In genomic region chr1:27400963-27401341, GRCh38 we compare ENCODE assay signal across 24 cellular contexts. TPM values are rescaled to one million over a fixed set of nuclear protein-coding genes. Genes with fewer than 3 reads are reported as not detected.
"Had no signal": no experiment of that assay in that cellular context is flagged by ENCODE, and none has a peak within 500 bp of the region (broad histone marks: within the 10 kb centered on the region; RNA-seq: fewer than 3 reads in every experiment).

No MANE protein-coding gene starts in this region.

- H3K4me3 Mint-ChIP-seq: activated naive CD4-positive, alpha-beta T cell treated with anti-CD3 and anti-CD28 coated beads for 36 hours; activated T-helper 17 cell treated with anti-CD3 and anti-CD28 coated beads, Interleukin-2, amount 50 U/mL, for 72 hours; natural killer cell; T-helper 1 cell treated with Interleukin-12 subunit alpha and Interleukin-12 subunit beta and Interleukin-4 antibody, amounts not matched to agents 30 μg/mL and 1 μg/mL, for 36 hours had no signal

- H3K9me3 ChIP-seq: colonic mucosa, heart left ventricle, prostate gland, spleen, upper lobe of right lung had no signal

- H3K36me3 Mint-ChIP-seq: natural killer cell had no signal

- H3K4me3 ChIP-seq: colonic mucosa, heart left ventricle, prostate gland, spleen, upper lobe of right lung had no signal

- H3K27ac ChIP-seq: colonic mucosa had no signal

- H3K27me3 Mint-ChIP-seq: activated T-helper 17 cell treated with anti-CD3 and anti-CD28 coated beads, Interleukin-2, amount 50 U/mL, for 72 hours had no signal

- H3K4me1 Mint-ChIP-seq: activated T-helper 17 cell treated with anti-CD3 and anti-CD28 coated beads, Interleukin-2, amount 50 U/mL, for 72 hours had no signal

- H3K36me3 ChIP-seq: colonic mucosa, prostate gland, upper lobe of right lung had no signal

- DNase-seq: activated CD4-positive, alpha-beta T cell treated with anti-CD3 and anti-CD28 coated beads, Interleukin-2, amount 50 U/mL, for 1 hour; activated CD4-positive, CD25-positive, alpha-beta regulatory T cell; activated naive CD4-positive, alpha-beta T cell treated with anti-CD3 and anti-CD28 coated beads for 36 hours; activated T-cell treated with anti-CD3 and anti-CD28 coated beads for 4 hours; caudate nucleus; colonic mucosa; effector CD4-positive, alpha-beta T cell; heart left ventricle; left colon; mammary epithelial cell; natural killer cell; spleen; stimulated activated naive CD4-positive, alpha-beta T cell treated with Interleukin-2 at 50 U/mL for 16 hours; upper lobe of right lung had no signal

- FAIRE-seq: astrocyte, frontal cortex had no signal

- H3K27me3 ChIP-seq: colonic mucosa, heart left ventricle, spleen, upper lobe of right lung had no signal

- H3K27ac Mint-ChIP-seq: activated naive CD4-positive, alpha-beta T cell treated with anti-CD3 and anti-CD28 coated beads for 36 hours; T-helper 1 cell treated with Interleukin-12 subunit alpha and Interleukin-12 subunit beta and Interleukin-4 antibody, amounts not matched to agents 30 μg/mL and 1 μg/mL, for 36 hours had no signal

- H3K9me3 Mint-ChIP-seq: activated naive CD4-positive, alpha-beta T cell treated with anti-CD3 and anti-CD28 coated beads for 36 hours; activated T-helper 17 cell treated with anti-CD3 and anti-CD28 coated beads, Interleukin-2, amount 50 U/mL, for 72 hours; natural killer cell; T-helper 1 cell treated with Interleukin-12 subunit alpha and Interleukin-12 subunit beta and Interleukin-4 antibody, amounts not matched to agents 30 μg/mL and 1 μg/mL, for 36 hours had no signal

- ATAC-seq: activated T-helper 17 cell treated with anti-CD3 and anti-CD28 coated beads, Interleukin-2, amount 50 U/mL, for 72 hours; heart left ventricle; natural killer cell; sciatic nerve; upper lobe of right lung had no signal

- H3K4me1 ChIP-seq: colonic mucosa had no signal

RNA-seq across cellular contexts. Expression of gene GPR3, which starts 8.5 kb away (rescaled TPM):
- total RNA-seq: left colon had no signal

RNA-seq across cellular contexts. Expression of gene CD164L2, which starts 17.8 kb away (rescaled TPM):
- total RNA-seq: activated CD8-positive, alpha-beta memory T cell treated with anti-CD3 and anti-CD28 coated beads for 36 hours; activated naive CD4-positive, alpha-beta T cell treated with anti-CD3 and anti-CD28 coated beads for 36 hours; activated T-helper 17 cell treated with anti-CD3 and anti-CD28 coated beads, Interleukin-2, amount 50 U/mL, for 72 hours; astrocyte; fibroblast of lung; frontal cortex; heart left ventricle; omental fat pad; sciatic nerve; spleen; temporal lobe had no signal
- polyA plus RNA-seq: fibroblast of lung, heart left ventricle had no signal

RNA-seq across cellular contexts. Expression of gene FCN3, which starts 26.3 kb away (rescaled TPM):
- total RNA-seq: activated CD8-positive, alpha-beta memory T cell treated with anti-CD3 and anti-CD28 coated beads for 36 hours; activated naive CD4-positive, alpha-beta T cell treated with anti-CD3 and anti-CD28 coated beads for 36 hours; activated T-helper 17 cell treated with anti-CD3 and anti-CD28 coated beads, Interleukin-2, amount 50 U/mL, for 72 hours; astrocyte; fibroblast of lung; frontal cortex; mammary epithelial cell; natural killer cell had no signal
- polyA plus RNA-seq: fibroblast of lung, mammary epithelial cell had no signal

RNA-seq across cellular contexts. Expression of gene SYTL1, which starts 59.1 kb away (rescaled TPM):
- total RNA-seq: frontal cortex had no signal
